In the genomic region with DNA sequence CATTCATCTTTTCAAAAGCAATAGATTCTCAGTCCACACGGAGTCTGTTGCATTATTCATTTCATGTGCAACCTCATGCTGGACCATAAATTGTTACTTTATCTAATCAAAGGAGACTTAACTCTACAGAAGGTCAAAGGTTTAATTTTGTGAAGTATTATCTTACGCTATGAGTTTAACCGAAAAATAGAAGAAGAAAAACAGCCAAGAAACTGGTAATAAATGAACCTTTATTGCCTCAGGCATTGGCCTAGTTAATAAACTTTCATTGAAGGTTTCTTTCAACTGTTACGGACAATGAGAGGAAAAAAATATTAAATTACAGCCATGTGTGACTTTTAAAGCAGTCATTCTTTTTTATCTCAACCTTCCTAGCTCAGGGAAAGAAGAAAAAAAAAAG, we compare ENCODE assay signal across 21 cellular contexts.
DNase-seq lines count a peak whose midpoint lies in the region; FAIRE-seq and TF ChIP-seq lines count a peak whose summit lies in the region.
"Had no signal": no experiment of that assay in that cellular context is flagged by ENCODE, and none has a peak within 500 bp of the region (broad histone marks: within the 10 kb centered on the region; RNA-seq: fewer than 3 reads in every experiment).

No MANE protein-coding gene starts in this region.

- TF ChIP-seq CTCF in nephron (IDR thresholded peaks at IDR 0.05; ENCODE audit: unreplicated experiment in 3 of 3) = no peak

- H3K36me3 Mint-ChIP-seq in nephron (ENCODE audit: low read depth) = peaks cover 9% of the 10 kb centered on the region
- H3K36me3 Mint-ChIP-seq: CD4-positive, CD25-positive, alpha-beta regulatory T cell had no signal

- H3K4me3 Mint-ChIP-seq in nephron = peak overlapping the region; percentile 4 to 27 (median 6)
- H3K4me3 Mint-ChIP-seq: CD4-positive, CD25-positive, alpha-beta regulatory T cell had no signal

- DNase-seq in HEK293T (ENCODE audit: extremely low spot score) (no peak), renal cortical epithelial cell (ENCODE audit: low read depth) (peak; percentile 56), pons (ENCODE audit: low spot score) (no peak), NOMO-1 treated with dmso at 0.1 percent for 144 hours (lab: John Stamatoyannopoulos, UW; ENCODE audit: unreplicated experiment) (no peak), NCI-H446 (lab: John Stamatoyannopoulos, UW) (no peak), SHP77 (lab: John Stamatoyannopoulos, UW) (no peak)
- DNase-seq: CD4-positive, CD25-positive, alpha-beta regulatory T cell; IMR-90; KG1; MG63; NCI-H1694; NCI-H2029 treated with DMSO at 0.1 percent for 48 hours; NCI-H526 treated with DMSO at 0.1 percent for 48 hours; Right ventricle myocardium superior; RPMI8226 had no signal

- no peaks in the 10 kb centered on the region for H3K9me3 Mint-ChIP-seq in nephron

- POLR2A ChIA-PET in HEK293T (lab: Yijun Ruan, JAX) = no interaction called here

- CTCF ChIA-PET in HEK293T (lab: Yijun Ruan, JAX) = no interaction called here

- FAIRE-seq in endometrium (lab: Jason Lieb, UNC) = peak; percentile 50
- FAIRE-seq: A204.1, D721Med, GM19239, H1 had no signal

- H3K27ac Mint-ChIP-seq in nephron = peak overlapping the region; percentile 84 to 96 (median 93)
- H3K27ac Mint-ChIP-seq: CD4-positive, CD25-positive, alpha-beta regulatory T cell had no signal

- no peaks in the 10 kb centered on the region for H3K27me3 Mint-ChIP-seq in nephron (ENCODE audit: low read depth)
- H3K27me3 Mint-ChIP-seq: CD4-positive, CD25-positive, alpha-beta regulatory T cell had no signal

- peaks cover 49% of the 10 kb centered on the region for H3K4me1 Mint-ChIP-seq in nephron
- H3K4me1 Mint-ChIP-seq: CD4-positive, CD25-positive, alpha-beta regulatory T cell had no signal

TF ChIP-seq in HEK293T, 16 proteins besides CTCF, POLR2A, EP300 and RAD21:
- no peak for TF ChIP-seq SUZ12 (IDR thresholded peaks at IDR 0.05)
- peak; percentile 54; the same call in 1 of the 2 replicates for TF ChIP-seq FOXM1 (IDR thresholded peaks at IDR 0.05; ENCODE audit: borderline replicate concordance)
- peak; percentile 75 for TF ChIP-seq ARNT (IDR thresholded peaks at IDR 0.05)
- peak; percentile 96 for TF ChIP-seq CTBP1 (IDR thresholded peaks at IDR 0.05; ENCODE audit: borderline replicate concordance)
- no peak for TF ChIP-seq BHLHE40 (IDR thresholded peaks at IDR 0.05; ENCODE audit: borderline replicate concordance)
- TF ChIP-seq L3MBTL2 (conservative IDR thresholded peaks at IDR 0.05) = no peak
- TF ChIP-seq PKNOX1 (IDR thresholded peaks at IDR 0.05) = peak; percentile 88
- no peak for TF ChIP-seq ELF4 (IDR thresholded peaks at IDR 0.05)
- TF ChIP-seq LEF1 (IDR thresholded peaks at IDR 0.05; ENCODE audit: borderline replicate concordance) = no peak
- no peak for TF ChIP-seq TARDBP (IDR thresholded peaks at IDR 0.05)
- peak; percentile 89 for TF ChIP-seq ZNF384 (IDR thresholded peaks at IDR 0.05)
